2 cellular contexts compared by ENCODE assay signal in the genomic region with DNA sequence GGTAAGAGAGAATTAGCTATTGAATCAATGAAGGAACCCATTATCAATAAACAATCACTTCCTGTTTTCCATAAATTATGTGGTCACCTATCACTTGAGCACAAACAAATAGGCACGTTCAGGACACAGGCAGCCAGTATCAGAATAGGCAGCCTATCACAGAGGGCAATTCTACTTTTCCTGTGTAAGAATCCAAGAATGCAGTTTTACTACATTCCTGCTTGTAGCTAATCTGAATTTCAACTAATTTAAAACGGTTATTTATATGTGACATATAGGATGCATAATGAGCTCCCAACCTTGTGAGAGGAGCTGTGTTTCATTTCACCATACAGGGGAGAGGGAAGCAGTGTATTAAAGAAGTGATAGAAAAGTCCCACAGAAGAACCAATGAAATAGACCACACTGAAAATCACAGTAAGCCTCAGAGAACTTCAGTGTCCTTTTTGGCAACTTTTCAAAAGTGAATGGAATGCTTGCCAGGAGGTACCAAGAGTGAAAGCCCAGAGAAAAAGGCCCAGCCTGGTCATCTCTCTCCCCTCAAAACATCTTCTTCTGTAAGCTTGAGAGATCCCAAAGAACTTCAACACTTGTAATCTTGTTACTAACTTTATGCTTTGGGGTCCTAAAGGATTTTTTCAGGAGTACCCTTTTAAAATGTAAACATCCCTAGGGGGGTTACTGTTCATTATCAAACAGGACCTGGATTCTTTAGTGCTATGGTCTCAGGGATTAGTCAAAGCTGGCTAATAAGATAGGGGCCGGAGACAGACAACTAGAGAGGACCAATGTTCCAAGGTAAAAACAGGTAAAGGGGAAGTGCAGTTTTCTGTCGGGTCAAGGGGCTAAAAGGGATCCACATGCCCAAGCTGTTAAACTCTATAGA.
A peak's percentile ranks its signal among the peaks of the same experiment; 100 is the strongest.
TF ChIP-seq lines count a peak whose summit lies in the region.

No MANE protein-coding gene starts in this region.

TF ChIP-seq in K562, 482 proteins besides CTCF, POLR2A, EP300 and RAD21 (continues in another document):
- TF ChIP-seq MCM2 (IDR thresholded peaks at IDR 0.05; ENCODE audit: low read depth) (no peak), ZNF766 (CRISPR knock-in tag; conservative IDR thresholded peaks at IDR 0.05) (no peak), TAL1 (IDR thresholded peaks at IDR 0.05) (peak; percentile 52), CBX2 (IDR thresholded peaks at IDR 0.05; ENCODE audit: insufficient read depth, low read length, poor library complexity, severe bottlenecking) (no peak), CSDE1 (IDR thresholded peaks at IDR 0.05) (peak in 1 of 2 experiments; percentile 26; a peak in 1 of 4 replicates), ZNF232 (CRISPR knock-in tag; IDR thresholded peaks at IDR 0.05) (no peak)
- TF ChIP-seq, protein P1, sequence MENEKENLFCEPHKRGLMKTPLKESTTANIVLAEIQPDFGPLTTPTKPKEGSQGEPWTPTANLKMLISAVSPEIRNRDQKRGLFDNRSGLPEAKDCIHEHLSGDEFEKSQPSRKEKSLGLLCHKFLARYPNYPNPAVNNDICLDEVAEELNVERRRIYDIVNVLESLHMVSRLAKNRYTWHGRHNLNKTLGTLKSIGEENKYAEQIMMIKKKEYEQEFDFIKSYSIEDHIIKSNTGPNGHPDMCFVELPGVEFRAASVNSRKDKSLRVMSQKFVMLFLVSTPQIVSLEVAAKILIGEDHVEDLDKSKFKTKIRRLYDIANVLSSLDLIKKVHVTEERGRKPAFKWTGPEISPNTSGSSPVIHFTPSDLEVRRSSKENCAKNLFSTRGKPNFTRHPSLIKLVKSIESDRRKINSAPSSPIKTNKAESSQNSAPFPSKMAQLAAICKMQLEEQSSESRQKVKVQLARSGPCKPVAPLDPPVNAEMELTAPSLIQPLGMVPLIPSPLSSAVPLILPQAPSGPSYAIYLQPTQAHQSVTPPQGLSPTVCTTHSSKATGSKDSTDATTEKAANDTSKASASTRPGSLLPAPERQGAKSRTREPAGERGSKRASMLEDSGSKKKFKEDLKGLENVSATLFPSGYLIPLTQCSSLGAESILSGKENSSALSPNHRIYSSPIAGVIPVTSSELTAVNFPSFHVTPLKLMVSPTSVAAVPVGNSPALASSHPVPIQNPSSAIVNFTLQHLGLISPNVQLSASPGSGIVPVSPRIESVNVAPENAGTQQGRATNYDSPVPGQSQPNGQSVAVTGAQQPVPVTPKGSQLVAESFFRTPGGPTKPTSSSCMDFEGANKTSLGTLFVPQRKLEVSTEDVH (IDR thresholded peaks at IDR 0.05; ENCODE audit: low read depth, partially characterized antibody), result no peak
- TF ChIP-seq, protein P2, sequence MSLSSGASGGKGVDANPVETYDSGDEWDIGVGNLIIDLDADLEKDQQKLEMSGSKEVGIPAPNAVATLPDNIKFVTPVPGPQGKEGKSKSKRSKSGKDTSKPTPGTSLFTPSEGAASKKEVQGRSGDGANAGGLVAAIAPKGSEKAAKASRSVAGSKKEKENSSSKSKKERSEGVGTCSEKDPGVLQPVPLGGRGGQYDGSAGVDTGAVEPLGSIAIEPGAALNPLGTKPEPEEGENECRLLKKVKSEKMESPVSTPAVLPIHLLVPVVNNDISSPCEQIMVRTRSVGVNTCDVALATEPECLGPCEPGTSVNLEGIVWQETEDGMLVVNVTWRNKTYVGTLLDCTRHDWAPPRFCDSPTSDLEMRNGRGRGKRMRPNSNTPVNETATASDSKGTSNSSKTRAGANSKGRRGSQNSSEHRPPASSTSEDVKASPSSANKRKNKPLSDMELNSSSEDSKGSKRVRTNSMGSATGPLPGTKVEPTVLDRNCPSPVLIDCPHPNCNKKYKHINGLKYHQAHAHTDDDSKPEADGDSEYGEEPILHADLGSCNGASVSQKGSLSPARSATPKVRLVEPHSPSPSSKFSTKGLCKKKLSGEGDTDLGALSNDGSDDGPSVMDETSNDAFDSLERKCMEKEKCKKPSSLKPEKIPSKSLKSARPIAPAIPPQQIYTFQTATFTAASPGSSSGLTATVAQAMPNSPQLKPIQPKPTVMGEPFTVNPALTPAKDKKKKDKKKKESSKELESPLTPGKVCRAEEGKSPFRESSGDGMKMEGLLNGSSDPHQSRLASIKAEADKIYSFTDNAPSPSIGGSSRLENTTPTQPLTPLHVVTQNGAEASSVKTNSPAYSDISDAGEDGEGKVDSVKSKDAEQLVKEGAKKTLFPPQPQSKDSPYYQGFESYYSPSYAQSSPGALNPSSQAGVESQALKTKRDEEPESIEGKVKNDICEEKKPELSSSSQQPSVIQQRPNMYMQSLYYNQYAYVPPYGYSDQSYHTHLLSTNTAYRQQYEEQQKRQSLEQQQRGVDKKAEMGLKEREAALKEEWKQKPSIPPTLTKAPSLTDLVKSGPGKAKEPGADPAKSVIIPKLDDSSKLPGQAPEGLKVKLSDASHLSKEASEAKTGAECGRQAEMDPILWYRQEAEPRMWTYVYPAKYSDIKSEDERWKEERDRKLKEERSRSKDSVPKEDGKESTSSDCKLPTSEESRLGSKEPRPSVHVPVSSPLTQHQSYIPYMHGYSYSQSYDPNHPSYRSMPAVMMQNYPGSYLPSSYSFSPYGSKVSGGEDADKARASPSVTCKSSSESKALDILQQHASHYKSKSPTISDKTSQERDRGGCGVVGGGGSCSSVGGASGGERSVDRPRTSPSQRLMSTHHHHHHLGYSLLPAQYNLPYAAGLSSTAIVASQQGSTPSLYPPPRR (CRISPR knock-in tag; IDR thresholded peaks at IDR 0.05; ENCODE audit: borderline replicate concordance), result no peak
- TF ChIP-seq, protein P3, sequence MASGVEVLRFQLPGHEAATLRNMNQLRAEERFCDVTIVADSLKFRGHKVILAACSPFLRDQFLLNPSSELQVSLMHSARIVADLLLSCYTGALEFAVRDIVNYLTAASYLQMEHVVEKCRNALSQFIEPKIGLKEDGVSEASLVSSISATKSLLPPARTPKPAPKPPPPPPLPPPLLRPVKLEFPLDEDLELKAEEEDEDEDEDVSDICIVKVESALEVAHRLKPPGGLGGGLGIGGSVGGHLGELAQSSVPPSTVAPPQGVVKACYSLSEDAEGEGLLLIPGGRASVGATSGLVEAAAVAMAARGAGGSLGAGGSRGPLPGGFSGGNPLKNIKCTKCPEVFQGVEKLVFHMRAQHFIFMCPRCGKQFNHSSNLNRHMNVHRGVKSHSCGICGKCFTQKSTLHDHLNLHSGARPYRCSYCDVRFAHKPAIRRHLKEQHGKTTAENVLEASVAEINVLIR (CRISPR knock-in tag; IDR thresholded peaks at IDR 0.05), result no peak
- TF ChIP-seq, protein P4, sequence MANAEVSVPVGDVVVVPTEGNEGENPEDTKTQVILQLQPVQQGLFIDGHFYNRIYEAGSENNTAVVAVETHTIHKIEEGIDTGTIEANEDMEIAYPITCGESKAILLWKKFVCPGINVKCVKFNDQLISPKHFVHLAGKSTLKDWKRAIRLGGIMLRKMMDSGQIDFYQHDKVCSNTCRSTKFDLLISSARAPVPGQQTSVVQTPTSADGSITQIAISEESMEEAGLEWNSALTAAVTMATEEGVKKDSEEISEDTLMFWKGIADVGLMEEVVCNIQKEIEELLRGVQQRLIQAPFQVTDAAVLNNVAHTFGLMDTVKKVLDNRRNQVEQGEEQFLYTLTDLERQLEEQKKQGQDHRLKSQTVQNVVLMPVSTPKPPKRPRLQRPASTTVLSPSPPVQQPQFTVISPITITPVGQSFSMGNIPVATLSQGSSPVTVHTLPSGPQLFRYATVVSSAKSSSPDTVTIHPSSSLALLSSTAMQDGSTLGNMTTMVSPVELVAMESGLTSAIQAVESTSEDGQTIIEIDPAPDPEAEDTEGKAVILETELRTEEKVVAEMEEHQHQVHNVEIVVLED (CRISPR knock-in tag; IDR thresholded peaks at IDR 0.05), result no peak
- TF ChIP-seq, protein P5, sequence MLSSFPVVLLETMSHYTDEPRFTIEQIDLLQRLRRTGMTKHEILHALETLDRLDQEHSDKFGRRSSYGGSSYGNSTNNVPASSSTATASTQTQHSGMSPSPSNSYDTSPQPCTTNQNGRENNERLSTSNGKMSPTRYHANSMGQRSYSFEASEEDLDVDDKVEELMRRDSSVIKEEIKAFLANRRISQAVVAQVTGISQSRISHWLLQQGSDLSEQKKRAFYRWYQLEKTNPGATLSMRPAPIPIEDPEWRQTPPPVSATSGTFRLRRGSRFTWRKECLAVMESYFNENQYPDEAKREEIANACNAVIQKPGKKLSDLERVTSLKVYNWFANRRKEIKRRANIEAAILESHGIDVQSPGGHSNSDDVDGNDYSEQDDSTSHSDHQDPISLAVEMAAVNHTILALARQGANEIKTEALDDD (IDR thresholded peaks at IDR 0.05), result peak; percentile 67; the same call in 1 of the 2 replicates

TF ChIP-seq in HepG2, 621 proteins besides CTCF, POLR2A, EP300 and RAD21:
- TF ChIP-seq CHD2 (IDR thresholded peaks at IDR 0.05; ENCODE audit: low read depth, low read length), result no peak
- TF ChIP-seq ZNF333 (CRISPR knock-in tag; IDR thresholded peaks at IDR 0.05; ENCODE audit: borderline replicate concordance), result no peak
- TF ChIP-seq, protein P6, sequence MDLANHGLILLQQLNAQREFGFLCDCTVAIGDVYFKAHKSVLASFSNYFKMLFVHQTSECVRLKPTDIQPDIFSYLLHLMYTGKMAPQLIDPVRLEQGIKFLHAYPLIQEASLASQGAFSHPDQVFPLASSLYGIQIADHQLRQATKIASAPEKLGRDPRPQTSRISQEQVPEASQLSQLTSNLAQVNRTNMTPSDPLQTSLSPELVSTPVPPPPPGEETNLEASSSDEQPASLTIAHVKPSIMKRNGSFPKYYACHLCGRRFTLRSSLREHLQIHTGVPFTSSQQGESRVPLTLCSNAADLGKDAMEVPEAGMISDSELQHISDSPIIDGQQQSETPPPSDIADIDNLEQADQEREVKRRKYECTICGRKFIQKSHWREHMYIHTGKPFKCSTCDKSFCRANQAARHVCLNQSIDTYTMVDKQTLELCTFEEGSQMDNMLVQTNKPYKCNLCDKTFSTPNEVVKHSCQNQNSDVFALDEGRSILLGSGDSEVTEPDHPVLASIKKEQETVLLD (CRISPR knock-in tag; IDR thresholded peaks at IDR 0.05; ENCODE audit: low read depth), result no peak
- TF ChIP-seq ZC3H4 (CRISPR knock-in tag; IDR thresholded peaks at IDR 0.05; ENCODE audit: borderline replicate concordance), result no peak
- TF ChIP-seq, protein P7, sequence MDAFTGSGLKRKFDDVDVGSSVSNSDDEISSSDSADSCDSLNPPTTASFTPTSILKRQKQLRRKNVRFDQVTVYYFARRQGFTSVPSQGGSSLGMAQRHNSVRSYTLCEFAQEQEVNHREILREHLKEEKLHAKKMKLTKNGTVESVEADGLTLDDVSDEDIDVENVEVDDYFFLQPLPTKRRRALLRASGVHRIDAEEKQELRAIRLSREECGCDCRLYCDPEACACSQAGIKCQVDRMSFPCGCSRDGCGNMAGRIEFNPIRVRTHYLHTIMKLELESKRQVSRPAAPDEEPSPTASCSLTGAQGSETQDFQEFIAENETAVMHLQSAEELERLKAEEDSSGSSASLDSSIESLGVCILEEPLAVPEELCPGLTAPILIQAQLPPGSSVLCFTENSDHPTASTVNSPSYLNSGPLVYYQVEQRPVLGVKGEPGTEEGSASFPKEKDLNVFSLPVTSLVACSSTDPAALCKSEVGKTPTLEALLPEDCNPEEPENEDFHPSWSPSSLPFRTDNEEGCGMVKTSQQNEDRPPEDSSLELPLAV (CRISPR knock-in tag; conservative IDR thresholded peaks at IDR 0.05; ENCODE audit: low read depth), result no peak
- TF ChIP-seq, protein P8, sequence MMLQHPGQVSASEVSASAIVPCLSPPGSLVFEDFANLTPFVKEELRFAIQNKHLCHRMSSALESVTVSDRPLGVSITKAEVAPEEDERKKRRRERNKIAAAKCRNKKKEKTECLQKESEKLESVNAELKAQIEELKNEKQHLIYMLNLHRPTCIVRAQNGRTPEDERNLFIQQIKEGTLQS (CRISPR knock-in tag; IDR thresholded peaks at IDR 0.05), result no peak
- TF ChIP-seq, protein P9, sequence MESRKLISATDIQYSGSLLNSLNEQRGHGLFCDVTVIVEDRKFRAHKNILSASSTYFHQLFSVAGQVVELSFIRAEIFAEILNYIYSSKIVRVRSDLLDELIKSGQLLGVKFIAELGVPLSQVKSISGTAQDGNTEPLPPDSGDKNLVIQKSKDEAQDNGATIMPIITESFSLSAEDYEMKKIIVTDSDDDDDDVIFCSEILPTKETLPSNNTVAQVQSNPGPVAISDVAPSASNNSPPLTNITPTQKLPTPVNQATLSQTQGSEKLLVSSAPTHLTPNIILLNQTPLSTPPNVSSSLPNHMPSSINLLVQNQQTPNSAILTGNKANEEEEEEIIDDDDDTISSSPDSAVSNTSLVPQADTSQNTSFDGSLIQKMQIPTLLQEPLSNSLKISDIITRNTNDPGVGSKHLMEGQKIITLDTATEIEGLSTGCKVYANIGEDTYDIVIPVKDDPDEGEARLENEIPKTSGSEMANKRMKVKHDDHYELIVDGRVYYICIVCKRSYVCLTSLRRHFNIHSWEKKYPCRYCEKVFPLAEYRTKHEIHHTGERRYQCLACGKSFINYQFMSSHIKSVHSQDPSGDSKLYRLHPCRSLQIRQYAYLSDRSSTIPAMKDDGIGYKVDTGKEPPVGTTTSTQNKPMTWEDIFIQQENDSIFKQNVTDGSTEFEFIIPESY (CRISPR knock-in tag; IDR thresholded peaks at IDR 0.05), result no peak
- no peak for TF ChIP-seq BRCA1 (CRISPR knock-in tag; IDR thresholded peaks at IDR 0.05)
- no peak for TF ChIP-seq ZNF20 (CRISPR knock-in tag; IDR thresholded peaks at IDR 0.05)
